ENCODE assay signal across 19 cellular contexts in the genomic region with DNA sequence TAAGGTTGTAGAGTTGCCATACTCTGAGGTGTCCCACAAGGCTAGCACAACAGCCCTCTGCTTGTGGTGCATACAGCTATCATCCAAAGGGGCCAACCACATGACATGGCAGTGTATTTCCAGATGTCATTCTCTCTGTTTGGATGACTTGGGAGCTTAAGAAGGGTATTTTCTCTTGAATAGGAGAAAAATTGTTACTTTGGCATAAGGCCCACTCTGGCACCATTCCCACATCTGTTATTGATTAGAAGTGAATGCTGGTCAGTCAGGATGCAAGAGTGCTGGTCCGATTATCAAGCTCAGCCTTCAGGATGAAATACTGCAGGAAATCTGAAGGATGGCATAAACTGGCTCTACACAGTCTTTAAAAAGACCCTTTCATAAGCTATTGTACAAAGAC.
A peak's percentile ranks its signal among the peaks of the same experiment; 100 is the strongest.
DNase-seq lines count a peak whose midpoint lies in the region; ATAC-seq and TF ChIP-seq lines count a peak whose summit lies in the region.
"Had no signal": no experiment of that assay in that cellular context is flagged by ENCODE, and none has a peak within 500 bp of the region (broad histone marks: within the 10 kb centered on the region; RNA-seq: fewer than 3 reads in every experiment).

No MANE protein-coding gene starts in this region.

- no peak overlapping the region for H3K27ac Mint-ChIP-seq in activated CD4-positive, alpha-beta memory T cell treated with anti-CD3 and anti-CD28 coated beads for 36 hours
- no peak overlapping the region for H3K27ac Mint-ChIP-seq in activated CD4-positive, alpha-beta T cell treated with anti-CD3 and anti-CD28 coated beads, Interleukin-2, amount 10 ng/mL, durations not matched to agents 7 days and 5 days
- H3K27ac Mint-ChIP-seq: dendritic cell treated with granulocyte-macrophage colony-stimulating factor and Interleukin-4, amounts not matched to agents 40 ng/mL and 50 ng/mL, for 4 days; stimulated activated naive CD8-positive, alpha-beta T cell treated with anti-CD3 and anti-CD28 coated beads, Interleukin-15, Interleukin-2, amounts not matched to agents 100 ng/mL and 50 ng/mL, for 24 hours had no signal

- no peak for TF ChIP-seq CTCF in right atrium auricular region (IDR thresholded peaks at IDR 0.05)
- TF ChIP-seq CTCF in GM10248 (IDR thresholded peaks at IDR 0.05; ENCODE audit: control extremely low read depth, extremely low read depth, low read depth, missing control alignments), result no peak

- no peaks in the 10 kb centered on the region for H3K27me3 Mint-ChIP-seq in activated CD4-positive, alpha-beta memory T cell treated with anti-CD3 and anti-CD28 coated beads for 36 hours
- no peaks in the 10 kb centered on the region for H3K27me3 Mint-ChIP-seq in activated CD4-positive, alpha-beta T cell treated with anti-CD3 and anti-CD28 coated beads, Interleukin-2, amount 10 ng/mL, durations not matched to agents 7 days and 5 days
- H3K27me3 Mint-ChIP-seq: dendritic cell treated with granulocyte-macrophage colony-stimulating factor and Interleukin-4, amounts not matched to agents 40 ng/mL and 50 ng/mL, for 4 days; stimulated activated naive CD8-positive, alpha-beta T cell treated with anti-CD3 and anti-CD28 coated beads, Interleukin-15, Interleukin-2, amounts not matched to agents 100 ng/mL and 50 ng/mL, for 24 hours had no signal

- peaks cover 14% of the 10 kb centered on the region for H3K4me1 Mint-ChIP-seq in activated CD4-positive, alpha-beta memory T cell treated with anti-CD3 and anti-CD28 coated beads for 36 hours (ENCODE audit: low read depth)
- peaks cover 3% of the 10 kb centered on the region for H3K4me1 Mint-ChIP-seq in activated CD4-positive, alpha-beta T cell treated with anti-CD3 and anti-CD28 coated beads, Interleukin-2, amount 10 ng/mL, durations not matched to agents 7 days and 5 days

- no peaks in the 10 kb centered on the region for H3K36me3 ChIP-seq in right atrium auricular region
- H3K36me3 ChIP-seq: heart left ventricle, Peyer's patch, right lobe of liver, upper lobe of right lung had no signal

- CTCF ChIA-PET in activated CD4-positive, alpha-beta memory T cell treated with anti-CD3 and anti-CD28 coated beads for 36 hours (lab: Charles Lee), result interaction anchor here (1.6 kb wide), 1 partner anchor 10 kb away, joined by 4 read pairs; no protein-coding TSS in a partner anchor
- CTCF ChIA-PET in activated CD4-positive, alpha-beta T cell treated with anti-CD3 and anti-CD28 coated beads, Interleukin-2, amount 10 ng/mL, durations not matched to agents 7 days and 5 days (lab: Charles Lee), result interaction anchor here (1.1 to 1.8 kb wide), 5 partner anchors 10 to 121 kb away, joined by 3 to 5 read pairs (median 3); a partner anchor contains a TSS
- CTCF ChIA-PET in GM10248 (lab: Yijun Ruan, JAX), result interaction anchor here (1.1 to 2.5 kb wide), 2 partner anchors 10 to 15 kb away, joined by 3 to 14 read pairs; no protein-coding TSS in a partner anchor

- no peaks in the 10 kb centered on the region for H3K36me3 Mint-ChIP-seq in activated CD4-positive, alpha-beta memory T cell treated with anti-CD3 and anti-CD28 coated beads for 36 hours
- no peaks in the 10 kb centered on the region for H3K36me3 Mint-ChIP-seq in activated CD4-positive, alpha-beta T cell treated with anti-CD3 and anti-CD28 coated beads, Interleukin-2, amount 10 ng/mL, durations not matched to agents 7 days and 5 days (ENCODE audit: low read depth)

- peak; percentile 40 for ATAC-seq in Right ventricle myocardium inferior
- ATAC-seq: body of pancreas, heart left ventricle, upper lobe of right lung had no signal

- no peak overlapping the region for H3K4me3 Mint-ChIP-seq in activated CD4-positive, alpha-beta memory T cell treated with anti-CD3 and anti-CD28 coated beads for 36 hours
- no peak overlapping the region for H3K4me3 Mint-ChIP-seq in activated CD4-positive, alpha-beta T cell treated with anti-CD3 and anti-CD28 coated beads, Interleukin-2, amount 10 ng/mL, durations not matched to agents 7 days and 5 days
- H3K4me3 Mint-ChIP-seq: dendritic cell treated with granulocyte-macrophage colony-stimulating factor and Interleukin-4, amounts not matched to agents 40 ng/mL and 50 ng/mL, for 4 days; stimulated activated naive CD8-positive, alpha-beta T cell treated with anti-CD3 and anti-CD28 coated beads, Interleukin-15, Interleukin-2, amounts not matched to agents 100 ng/mL and 50 ng/mL, for 24 hours had no signal

- H3K27me3 ChIP-seq in right atrium auricular region, result no peaks in the 10 kb centered on the region
- H3K27me3 ChIP-seq: body of pancreas, heart left ventricle, Peyer's patch, right lobe of liver, upper lobe of right lung had no signal

- H3K27ac ChIP-seq in right atrium auricular region, result no peak overlapping the region
- H3K27ac ChIP-seq: body of pancreas, heart left ventricle, Peyer's patch, right lobe of liver, upper lobe of right lung had no signal

- intact Hi-C loops in Right ventricle myocardium inferior (cut with DNase I), result no loop called here
- intact Hi-C loops in activated CD4-positive, alpha-beta memory T cell treated with anti-CD3 and anti-CD28 coated beads for 36 hours (cut with micrococcal nuclease), result no loop called here

- H3K4me1 ChIP-seq in right atrium auricular region, result peaks cover 0 to 28% of the 10 kb centered on the region in 2 donors
- H3K4me1 ChIP-seq: Peyer's patch had no signal

- no peaks in the 10 kb centered on the region for H3K9me3 Mint-ChIP-seq in activated CD4-positive, alpha-beta memory T cell treated with anti-CD3 and anti-CD28 coated beads for 36 hours
- H3K9me3 Mint-ChIP-seq in activated CD4-positive, alpha-beta T cell treated with anti-CD3 and anti-CD28 coated beads, Interleukin-2, amount 10 ng/mL, durations not matched to agents 7 days and 5 days, result no peaks in the 10 kb centered on the region
- H3K9me3 Mint-ChIP-seq: dendritic cell treated with granulocyte-macrophage colony-stimulating factor and Interleukin-4, amounts not matched to agents 40 ng/mL and 50 ng/mL, for 4 days; stimulated activated naive CD8-positive, alpha-beta T cell treated with anti-CD3 and anti-CD28 coated beads, Interleukin-15, Interleukin-2, amounts not matched to agents 100 ng/mL and 50 ng/mL, for 24 hours had no signal

- POLR2A ChIA-PET in activated CD4-positive, alpha-beta memory T cell treated with anti-CD3 and anti-CD28 coated beads for 36 hours (lab: Charles Lee), result no interaction called here
- POLR2A ChIA-PET in activated CD4-positive, alpha-beta T cell treated with anti-CD3 and anti-CD28 coated beads, Interleukin-2, amount 10 ng/mL, durations not matched to agents 7 days and 5 days (lab: Charles Lee), result no interaction called here
- POLR2A ChIA-PET in GM10248 (lab: Yijun Ruan, JAX), result no interaction called here

- H3K9me3 ChIP-seq in right atrium auricular region, result no peaks in the 10 kb centered on the region
- H3K9me3 ChIP-seq: body of pancreas, heart left ventricle, Peyer's patch, right lobe of liver, upper lobe of right lung had no signal

- DNase-seq in Right ventricle myocardium inferior (ENCODE audit: missing footprints) (no peak), right atrium auricular region (ENCODE audit: low spot score) (no peak), NCI-H69 (lab: John Stamatoyannopoulos, UW) (peak; percentile 42), fibroblast of gingiva (ENCODE audit: low read depth) (peak; percentile 87), stromal cell of bone marrow (ENCODE audit: low read depth) (peak; percentile 48), GM10248 (ENCODE audit: extremely low spot score) (no peak)
- DNase-seq in activated CD4-positive, alpha-beta memory T cell treated with anti-CD3 and anti-CD28 coated beads for 36 hours, result no peak
- DNase-seq in activated CD4-positive, alpha-beta T cell treated with anti-CD3 and anti-CD28 coated beads, Interleukin-2, amount 10 ng/mL, durations not matched to agents 7 days and 5 days, result no peak
- DNase-seq: activated CD4-positive, alpha-beta T cell treated with anti-CD3 and anti-CD28 coated beads, Interleukin-2, amount 50 U/mL, for 1 hour; activated naive CD4-positive, alpha-beta T cell treated with Interleukin-2 at 50 U/mL for 16 hours; body of pancreas; KBM-7; NCI-H774; Peyer's patch; right lobe of liver; upper lobe of right lung had no signal

- H3K4me3 ChIP-seq in right atrium auricular region, result no peak overlapping the region
- H3K4me3 ChIP-seq: body of pancreas, heart left ventricle, Peyer's patch, right lobe of liver, upper lobe of right lung had no signal

Comparison
In these comparisons a context has a peak if more than half of its experiments do, and no peak if none do; other contexts are left out.
1. DNase-seq: peak in NCI-H69 (single experiment), fibroblast of gingiva (single experiment) and stromal cell of bone marrow (single experiment); none in Right ventricle myocardium inferior (single experiment), right atrium auricular region (single experiment), activated CD4-positive, alpha-beta memory T cell treated with anti-CD3 and anti-CD28 coated beads for 36 hours (single experiment), activated CD4-positive, alpha-beta T cell treated with anti-CD3 and anti-CD28 coated beads, Interleukin-2, amount 10 ng/mL, durations not matched to agents 7 days and 5 days (single experiment) and GM10248 (single experiment).